ENCODE assay signal across 1 cellular context in genomic region chr6:89321131-89321530, GRCh38.
TF ChIP-seq lines count a peak whose summit lies in the region.

No MANE protein-coding gene starts in this region.

TF ChIP-seq in GM12878, 131 proteins besides CTCF, POLR2A, EP300 and RAD21 (continued from another document):
- no peak for TF ChIP-seq SKIL (IDR thresholded peaks at IDR 0.05; ENCODE audit: low read depth, poor library complexity, severe bottlenecking)
- TF ChIP-seq ZBTB11 (CRISPR knock-in tag; IDR thresholded peaks at IDR 0.05), result no peak
- no peak for TF ChIP-seq PBX3 (IDR thresholded peaks at IDR 0.05; ENCODE audit: insufficient replicate concordance, low read depth, low read length)
- TF ChIP-seq CHD1 (IDR thresholded peaks at IDR 0.05; ENCODE audit: low read depth, low read length), result no peak
- TF ChIP-seq SP1 (IDR thresholded peaks at IDR 0.05; ENCODE audit: low read depth, low read length), result no peak
- no peak for TF ChIP-seq SIX5 (IDR thresholded peaks at IDR 0.05; ENCODE audit: low read depth, low read length, severe bottlenecking)
- TF ChIP-seq YY1 (IDR thresholded peaks at IDR 0.05; ENCODE audit: low read depth, low read length), result no peak
- TF ChIP-seq KLF5 (IDR thresholded peaks at IDR 0.05; ENCODE audit: partially characterized antibody), result no peak
- TF ChIP-seq STAT1 (conservative IDR thresholded peaks at IDR 0.05), result no peak
- no peak for TF ChIP-seq BCL3 (IDR thresholded peaks at IDR 0.05; ENCODE audit: borderline replicate concordance, insufficient read depth, low read depth, low read length, poor library complexity, severe bottlenecking)
- TF ChIP-seq USF1 (IDR thresholded peaks at IDR 0.05; ENCODE audit: borderline replicate concordance, extremely low read length, insufficient read depth, low read depth, low read length), result no peak
- no peak for TF ChIP-seq WRNIP1 (IDR thresholded peaks at IDR 0.05; ENCODE audit: borderline replicate concordance, low read depth, low read length)
